In genomic region chr1:171434717-171435346, GRCh38 we compare ENCODE assay signal across 8 cellular contexts. TPM values are rescaled to one million over a fixed set of nuclear protein-coding genes. Genes with fewer than 3 reads are reported as not detected.
A peak's percentile ranks its signal among the peaks of the same experiment; 100 is the strongest.
DNase-seq lines count a peak whose midpoint lies in the region; ATAC-seq and TF ChIP-seq lines count a peak whose summit lies in the region.

No MANE protein-coding gene starts in this region.

- intact Hi-C loops in upper lobe of right lung (cut with DNase I): no loop called here

- H3K27me3 ChIP-seq in upper lobe of right lung (no peaks in the 10 kb centered on the region), HAP-1 (ENCODE audit: low read depth) (no peaks in the 10 kb centered on the region)

- DNase-seq in stimulated activated CD4-positive, alpha-beta T cell treated with anti-CD3 and anti-CD28 coated beads, Interleukin-4, amount 100 ng/mL, for 24 hours: peak; percentile 4
- no peak for DNase-seq in stimulated activated CD4-positive, alpha-beta T cell treated with anti-CD3 and anti-CD28 coated beads, Interleukin-12 subunit alpha, Interleukin-12 subunit beta, amount 100 ng/mL, for 4 hours
- peak; percentile 21 for DNase-seq in activated CD4-positive, alpha-beta T cell treated with anti-CD3 and anti-CD28 coated beads for 48 hours
- DNase-seq in glomerular endothelial cell (ENCODE audit: extremely low read depth, low read depth, low spot score): peak; percentile 67
- DNase-seq in upper lobe of right lung: no peak
- no peak for DNase-seq in HAP-1 (ENCODE audit: low spot score in 2 of 2)
- DNase-seq in hypothalamus (lab: John Stamatoyannopoulos, UW): no peak

- no peaks in the 10 kb centered on the region for H3K9me3 ChIP-seq in upper lobe of right lung
- peaks cover under 1% of the 10 kb centered on the region; the same call in 1 of the 2 replicates for H3K9me3 ChIP-seq in HAP-1

- no peak overlapping the region for H3K27ac ChIP-seq in upper lobe of right lung

- in situ Hi-C loops in HAP-1 (cut with MboI; ENCODE audit: low sequenced_read_pairs): no loop called here

- H3K4me3 ChIP-seq in upper lobe of right lung (no peak overlapping the region), HAP-1 (no peak overlapping the region)

- H3K4me1 ChIP-seq in upper lobe of right lung (peaks cover 7% of the 10 kb centered on the region), HAP-1 (peaks cover 28% of the 10 kb centered on the region)

- TF ChIP-seq CTCF in upper lobe of right lung (IDR thresholded peaks at IDR 0.05): no peak

- ATAC-seq in upper lobe of right lung: peak; percentile 17
- no peak for ATAC-seq in GM19324 (IDR thresholded peaks at IDR 0.05; ENCODE audit: low FRiP score, unreplicated experiment)

- H3K36me3 ChIP-seq in upper lobe of right lung (no peaks in the 10 kb centered on the region), HAP-1 (replicated peaks) (no peaks in the 10 kb centered on the region)

RNA-seq across cellular contexts. Expression of gene PRRC2C, which starts 50.5 kb away (rescaled TPM):
- total RNA-seq in glomerular endothelial cell: 97.8 and 140 TPM in 2 replicates
- total RNA-seq in upper lobe of right lung: 155 TPM

Comparison
In these comparisons a context has a peak if more than half of its experiments do, and no peak if none do; other contexts are left out.
1. DNase-seq: peak in stimulated activated CD4-positive, alpha-beta T cell treated with anti-CD3 and anti-CD28 coated beads, Interleukin-4, amount 100 ng/mL, for 24 hours (single experiment), activated CD4-positive, alpha-beta T cell treated with anti-CD3 and anti-CD28 coated beads for 48 hours (single experiment) and glomerular endothelial cell (single experiment); none in stimulated activated CD4-positive, alpha-beta T cell treated with anti-CD3 and anti-CD28 coated beads, Interleukin-12 subunit alpha, Interleukin-12 subunit beta, amount 100 ng/mL, for 4 hours (single experiment), upper lobe of right lung (single experiment), HAP-1 (0 of 2) and hypothalamus (0 of 51).